In the genomic region with DNA sequence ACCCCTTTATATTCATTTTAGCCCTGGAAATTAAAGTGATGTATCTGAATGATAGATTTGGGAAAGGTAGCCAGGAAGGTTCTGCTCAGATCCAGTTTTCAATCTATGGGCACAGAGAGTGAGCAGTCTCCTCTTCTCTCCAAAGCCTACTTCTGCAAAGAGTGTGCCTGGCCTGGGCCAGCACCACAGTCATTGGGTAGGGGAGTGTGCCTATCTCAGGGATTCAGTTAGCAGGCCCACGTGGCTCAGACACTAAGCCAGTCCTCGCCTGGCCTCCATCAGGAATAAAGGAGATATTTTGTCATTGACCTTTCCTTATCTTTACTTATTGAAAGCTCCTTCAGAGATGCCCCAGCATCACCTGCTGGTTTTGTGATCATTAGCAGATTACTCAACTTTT, we compare ENCODE assay signal across 19 cellular contexts.
"Had no signal": no experiment of that assay in that cellular context is flagged by ENCODE, and none has a peak within 500 bp of the region (broad histone marks: within the 10 kb centered on the region; RNA-seq: fewer than 3 reads in every experiment).

No MANE protein-coding gene starts in this region.

- H3K27ac Mint-ChIP-seq: activated naive CD4-positive, alpha-beta T cell treated with anti-CD3 and anti-CD28 coated beads, Interleukin-2, amount 10 ng/mL, durations not matched to agents 7 days and 5 days; progenitor cell of endocrine pancreas had no signal

- H3K9me3 ChIP-seq: lower lobe of right lung, tibial artery had no signal

- H3K36me3 Mint-ChIP-seq: activated naive CD4-positive, alpha-beta T cell treated with anti-CD3 and anti-CD28 coated beads, Interleukin-2, amount 10 ng/mL, durations not matched to agents 7 days and 5 days; naive B cell had no signal

- H3K27ac ChIP-seq: cardiac muscle cell, lower lobe of right lung had no signal

- H3K4me3 Mint-ChIP-seq: activated naive CD4-positive, alpha-beta T cell treated with anti-CD3 and anti-CD28 coated beads, Interleukin-2, amount 10 ng/mL, durations not matched to agents 7 days and 5 days; naive B cell; neural crest cell had no signal

- H3K27me3 Mint-ChIP-seq: activated naive CD4-positive, alpha-beta T cell treated with anti-CD3 and anti-CD28 coated beads, Interleukin-2, amount 10 ng/mL, durations not matched to agents 7 days and 5 days; naive B cell; progenitor cell of endocrine pancreas had no signal

- ATAC-seq: left colon; lower lobe of right lung; stimulated activated naive CD8-positive, alpha-beta T cell treated with anti-CD3 and anti-CD28 coated beads, Interleukin-15, Interleukin-2, amounts not matched to agents 100 U/mL and 50 U/mL, for 24 hours had no signal

- DNase-seq: activated CD4-positive, alpha-beta T cell treated with anti-CD3 and anti-CD28 coated beads for 4 hours; activated CD4-positive, alpha-beta T cell treated with anti-CD3 and anti-CD28 coated beads, Interleukin-2, amount 50 U/mL, for 48 hours; activated CD4-positive, CD25-positive, alpha-beta regulatory T cell; activated effector memory CD4-positive, alpha-beta T cell treated with anti-CD3 and anti-CD28 coated beads, Interleukin-2, amount 50 U/mL, for 16 hours; activated naive CD4-positive, alpha-beta T cell treated with anti-CD3 and anti-CD28 coated beads, Interleukin-2, amount 10 ng/mL, durations not matched to agents 7 days and 5 days; amygdala; left colon; lower lobe of right lung; naive B cell; right cardiac atrium; stimulated activated CD4-positive, alpha-beta T cell treated with anti-CD3 and anti-CD28 coated beads, Interleukin-12 subunit alpha, Interleukin-12 subunit beta, amount 100 ng/mL, for 4 hours; stimulated activated CD4-positive, alpha-beta T cell treated with anti-CD3 and anti-CD28 coated beads, Interleukin-4, amount 100 ng/mL, for 4 hours; stimulated activated naive CD8-positive, alpha-beta T cell treated with anti-CD3 and anti-CD28 coated beads, Interleukin-15, Interleukin-2, amounts not matched to agents 100 U/mL and 50 U/mL, for 24 hours; substantia nigra; T1000; tibial artery had no signal

- H3K36me3 ChIP-seq: cardiac muscle cell, lower lobe of right lung, tibial artery had no signal

- H3K4me3 ChIP-seq: cardiac muscle cell, lower lobe of right lung, tibial artery had no signal

- H3K4me1 Mint-ChIP-seq: activated naive CD4-positive, alpha-beta T cell treated with anti-CD3 and anti-CD28 coated beads, Interleukin-2, amount 10 ng/mL, durations not matched to agents 7 days and 5 days; naive B cell; neural crest cell had no signal

- H3K4me1 ChIP-seq: lower lobe of right lung had no signal

- H3K9me3 Mint-ChIP-seq: activated naive CD4-positive, alpha-beta T cell treated with anti-CD3 and anti-CD28 coated beads, Interleukin-2, amount 10 ng/mL, durations not matched to agents 7 days and 5 days; naive B cell had no signal

- H3K27me3 ChIP-seq: cardiac muscle cell, tibial artery had no signal
